ENCODE assay signal across 11 cellular contexts in the genomic region with DNA sequence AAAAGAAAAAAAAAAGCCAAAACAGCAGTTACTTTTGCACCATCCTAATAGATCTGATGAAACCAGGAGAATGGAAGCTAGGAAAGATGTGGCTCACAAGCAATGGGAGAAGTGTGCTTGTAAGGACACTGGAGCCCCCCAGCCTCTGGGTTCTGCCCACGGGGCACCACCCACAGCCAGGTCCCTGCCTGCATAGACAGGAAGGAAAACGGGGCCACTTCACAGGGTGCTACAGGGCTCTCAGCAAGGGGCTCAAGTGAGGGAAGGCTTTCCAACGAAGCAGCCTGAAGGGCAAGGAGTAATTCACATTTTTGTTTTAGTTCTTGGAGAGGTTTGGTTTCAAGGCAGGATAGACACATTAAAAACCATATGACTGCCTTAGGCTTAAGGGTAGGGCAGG. TPM values are rescaled to one million over a fixed set of nuclear protein-coding genes. Genes with fewer than 3 reads are reported as not detected.
DNase-seq lines count a peak whose midpoint lies in the region; ATAC-seq and TF ChIP-seq lines count a peak whose summit lies in the region.
"Had no signal": no experiment of that assay in that cellular context is flagged by ENCODE, and none has a peak within 500 bp of the region (broad histone marks: within the 10 kb centered on the region; RNA-seq: fewer than 3 reads in every experiment).

No MANE protein-coding gene starts in this region.

- H3K9me3 ChIP-seq in A673 (ENCODE audit: low read depth, low read length, poor library complexity, severe bottlenecking) = no peaks in the 10 kb centered on the region
- no peaks in the 10 kb centered on the region for H3K9me3 ChIP-seq in CD8-positive, alpha-beta T cell (ENCODE audit: low read length)
- no peaks in the 10 kb centered on the region for H3K9me3 ChIP-seq in naive thymus-derived CD4-positive, alpha-beta T cell (ENCODE audit: control insufficient read depth in 2 of 3, low read length in 3 of 3)

- H3K36me3 ChIP-seq in A673 (ENCODE audit: insufficient read depth, low read length, poor library complexity, severe bottlenecking) = no peaks in the 10 kb centered on the region
- no peaks in the 10 kb centered on the region for H3K36me3 ChIP-seq in CD8-positive, alpha-beta T cell (ENCODE audit: insufficient read depth, low read length)
- H3K36me3 ChIP-seq in naive thymus-derived CD4-positive, alpha-beta T cell (ENCODE audit: control insufficient read depth in 2 of 3, insufficient read depth in 3 of 3, low read length in 3 of 3) = no peaks in the 10 kb centered on the region

- H3K27me3 Mint-ChIP-seq in CD8-positive, alpha-beta T cell (ENCODE audit: low read depth) = no peaks in the 10 kb centered on the region
- no peaks in the 10 kb centered on the region for H3K27me3 Mint-ChIP-seq in activated T-helper 2 cell treated with anti-CD3 and anti-CD28 coated beads, Interferon-gamma antibody, Interleukin-2, Interleukin-4, amounts not matched to agents 10 μg/mL and 5 μg/mL and 100 μg/mL, durations not matched to agents 14 hours and 24 hours and 36 hours (ENCODE audit: low read depth)
- no peaks in the 10 kb centered on the region for H3K27me3 Mint-ChIP-seq in naive thymus-derived CD4-positive, alpha-beta T cell

- no peaks in the 10 kb centered on the region for H3K27me3 ChIP-seq in A673 (replicated peaks; ENCODE audit: insufficient read depth, low read depth, low read length, poor library complexity)
- H3K27me3 ChIP-seq in CD8-positive, alpha-beta T cell (ENCODE audit: insufficient read depth, low read length) = no peaks in the 10 kb centered on the region
- H3K27me3 ChIP-seq in naive thymus-derived CD4-positive, alpha-beta T cell (ENCODE audit: control insufficient read depth in 2 of 2, insufficient read depth in 2 of 2, low read length in 2 of 2) = no peaks in the 10 kb centered on the region

- POLR2A ChIA-PET in A673 (lab: Charles Lee; ENCODE audit: low non-redundant PET) = interaction anchor here (0.7 kb wide), 1 partner anchor 25 kb away, joined by 3 read pairs; no protein-coding TSS in a partner anchor
- POLR2A ChIA-PET in CD8-positive, alpha-beta T cell (lab: Charles Lee) = interaction anchor here (1.2 kb wide), 1 partner anchor 43 kb away, joined by 4 read pairs; the partner anchor contains the start of gene BRD4
- POLR2A ChIA-PET in naive thymus-derived CD4-positive, alpha-beta T cell (lab: Charles Lee) = interaction anchor here (0.6 to 1.5 kb wide), 2 partner anchors 10 to 129 kb away, joined by 3 to 4 read pairs; partner anchors contain the start of gene AKAP8L

- H3K36me3 Mint-ChIP-seq in CD8-positive, alpha-beta T cell = no peaks in the 10 kb centered on the region
- peaks cover 6% of the 10 kb centered on the region for H3K36me3 Mint-ChIP-seq in activated T-helper 2 cell treated with anti-CD3 and anti-CD28 coated beads, Interferon-gamma antibody, Interleukin-2, Interleukin-4, amounts not matched to agents 10 μg/mL and 5 μg/mL and 100 μg/mL, durations not matched to agents 14 hours and 24 hours and 36 hours (ENCODE audit: low read depth)
- H3K36me3 Mint-ChIP-seq in naive thymus-derived CD4-positive, alpha-beta T cell = no peaks in the 10 kb centered on the region

- BruUV-seq in A673 (replicated peaks; lab: Mats Ljungman, UMichigan) = no TSS peak

- H3K27ac ChIP-seq in A673 (ENCODE audit: low read depth, low read length, poor library complexity, severe bottlenecking) = peak overlapping the region; percentile 64
- no peak overlapping the region for H3K27ac ChIP-seq in CD8-positive, alpha-beta T cell (ENCODE audit: low read depth, low read length)
- H3K27ac ChIP-seq in naive thymus-derived CD4-positive, alpha-beta T cell (ENCODE audit: low read depth, low read length) = no peak overlapping the region

- intact Hi-C loops in A673 (cut with micrococcal nuclease; ENCODE audit: unreplicated experiment) = no loop called here
- intact Hi-C loops in CD8-positive, alpha-beta T cell (cut with DNase I, micrococcal nuclease) = loop anchor here (2.0 to 5.0 kb wide), 2 partner anchors 33 to 41 kb away; no protein-coding TSS in a partner anchor
- intact Hi-C loops in activated T-helper 2 cell treated with anti-CD3 and anti-CD28 coated beads, Interferon-gamma antibody, Interleukin-2, Interleukin-4, amounts not matched to agents 10 μg/mL and 5 μg/mL and 100 μg/mL, durations not matched to agents 14 hours and 24 hours and 36 hours (cut with micrococcal nuclease) = loop anchor here (5.0 kb wide), 2 partner anchors 33 to 88 kb away; partner anchors contain the start of gene AKAP8
- intact Hi-C loops in naive thymus-derived CD4-positive, alpha-beta T cell (cut with micrococcal nuclease) = no loop called here

- H3K4me1 Mint-ChIP-seq in CD8-positive, alpha-beta T cell (ENCODE audit: low read depth) = peaks cover 96% of the 10 kb centered on the region
- peaks cover 84% of the 10 kb centered on the region for H3K4me1 Mint-ChIP-seq in activated T-helper 2 cell treated with anti-CD3 and anti-CD28 coated beads, Interferon-gamma antibody, Interleukin-2, Interleukin-4, amounts not matched to agents 10 μg/mL and 5 μg/mL and 100 μg/mL, durations not matched to agents 14 hours and 24 hours and 36 hours (ENCODE audit: low read depth)
- H3K4me1 Mint-ChIP-seq in naive thymus-derived CD4-positive, alpha-beta T cell = peaks cover 70 to 100% (median 98%) of the 10 kb centered on the region in 7 donors

- no peaks in the 10 kb centered on the region for H3K9me3 Mint-ChIP-seq in CD8-positive, alpha-beta T cell
- no peaks in the 10 kb centered on the region for H3K9me3 Mint-ChIP-seq in activated T-helper 2 cell treated with anti-CD3 and anti-CD28 coated beads, Interferon-gamma antibody, Interleukin-2, Interleukin-4, amounts not matched to agents 10 μg/mL and 5 μg/mL and 100 μg/mL, durations not matched to agents 14 hours and 24 hours and 36 hours
- no peaks in the 10 kb centered on the region for H3K9me3 Mint-ChIP-seq in naive thymus-derived CD4-positive, alpha-beta T cell

- TF ChIP-seq CTCF in A673 (conservative IDR thresholded peaks at IDR 0.05; ENCODE audit: low read depth, low read length) = no peak
- no peak for TF ChIP-seq CTCF in CD8-positive, alpha-beta T cell (IDR thresholded peaks at IDR 0.05)

- ATAC-seq in CD8-positive, alpha-beta T cell = no peak
- ATAC-seq in naive thymus-derived CD4-positive, alpha-beta T cell = no peak
- ATAC-seq in HG03571 (IDR thresholded peaks at IDR 0.05; ENCODE audit: unreplicated experiment) = no peak

- H3K4me3 ChIP-seq in A673 (ENCODE audit: low read depth, low read length, poor library complexity, severe bottlenecking) = peak overlapping the region; percentile 2
- H3K4me3 ChIP-seq in CD8-positive, alpha-beta T cell (ENCODE audit: low read depth, low read length) = no peak overlapping the region
- peak overlapping the region; percentile 23 for H3K4me3 ChIP-seq in naive thymus-derived CD4-positive, alpha-beta T cell (ENCODE audit: low read length)

- DNase-seq in A673 (ENCODE audit: low spot score) (no peak), G401 (ENCODE audit: low spot score) (no peak), AG20443 (ENCODE audit: low spot score) (no peak)
- no peak for DNase-seq in CD8-positive, alpha-beta T cell
- DNase-seq in activated T-helper 2 cell treated with anti-CD3 and anti-CD28 coated beads, Interferon-gamma antibody, Interleukin-2, Interleukin-4, amounts not matched to agents 10 μg/mL and 5 μg/mL and 100 μg/mL, durations not matched to agents 14 hours and 24 hours and 36 hours (ENCODE audit: low spot score) = no peak
- DNase-seq in naive thymus-derived CD4-positive, alpha-beta T cell = no peak
- DNase-seq in stimulated activated naive CD4-positive, alpha-beta T cell treated with Interleukin-2 at 50 U/mL for 16 hours (lab: John Stamatoyannopoulos, UW) = no peak
- DNase-seq: HCEC 1CT; stimulated activated CD4-positive, alpha-beta T cell treated with anti-CD3 and anti-CD28 coated beads, Interleukin-2, amount 100 ng/mL, for 24 hours had no signal

- in situ Hi-C loops in G401 (cut with HindIII; ENCODE audit: low sequenced_read_pairs) = loop anchor here (5.0 kb wide), 1 partner anchor 42 kb away; no protein-coding TSS in a partner anchor

- peak overlapping the region; percentile 53 for H3K27ac Mint-ChIP-seq in CD8-positive, alpha-beta T cell
- H3K27ac Mint-ChIP-seq in activated T-helper 2 cell treated with anti-CD3 and anti-CD28 coated beads, Interferon-gamma antibody, Interleukin-2, Interleukin-4, amounts not matched to agents 10 μg/mL and 5 μg/mL and 100 μg/mL, durations not matched to agents 14 hours and 24 hours and 36 hours = peak overlapping the region; percentile 5
- H3K27ac Mint-ChIP-seq in naive thymus-derived CD4-positive, alpha-beta T cell = peak overlapping the region in 7 of 9 donors; percentile 23 to 79 (median 67)

- peaks cover 76% of the 10 kb centered on the region for H3K4me1 ChIP-seq in A673 (ENCODE audit: insufficient read depth, low read length, poor library complexity, severe bottlenecking)
- H3K4me1 ChIP-seq in CD8-positive, alpha-beta T cell (ENCODE audit: insufficient read depth, low read length) = peaks cover 95% of the 10 kb centered on the region
- peaks cover 92 to 95% of the 10 kb centered on the region in 2 donors for H3K4me1 ChIP-seq in naive thymus-derived CD4-positive, alpha-beta T cell (ENCODE audit: control insufficient read depth in 2 of 2, insufficient read depth in 2 of 2, low read length in 2 of 2)

- peak overlapping the region; percentile 55 for H3K4me3 Mint-ChIP-seq in CD8-positive, alpha-beta T cell
- H3K4me3 Mint-ChIP-seq in activated T-helper 2 cell treated with anti-CD3 and anti-CD28 coated beads, Interferon-gamma antibody, Interleukin-2, Interleukin-4, amounts not matched to agents 10 μg/mL and 5 μg/mL and 100 μg/mL, durations not matched to agents 14 hours and 24 hours and 36 hours (ENCODE audit: low read depth) = no peak overlapping the region
- peak overlapping the region; percentile 15 to 82 (median 71) for H3K4me3 Mint-ChIP-seq in naive thymus-derived CD4-positive, alpha-beta T cell

- CTCF ChIA-PET in A673 (lab: Charles Lee) = interaction anchor here (0.6 kb wide), 1 partner anchor 8 kb away, joined by 5 read pairs; no protein-coding TSS in a partner anchor
- CTCF ChIA-PET in CD8-positive, alpha-beta T cell (lab: Charles Lee) = interaction anchor here (1.6 kb wide), 1 partner anchor 266 kb away, joined by 3 read pairs; no protein-coding TSS in a partner anchor
- CTCF ChIA-PET in naive thymus-derived CD4-positive, alpha-beta T cell (lab: Charles Lee) = interaction anchor here (0.5 to 0.9 kb wide), 2 partner anchors 39 to 268 kb away, joined by 3 to 4 read pairs; no protein-coding TSS in a partner anchor

RNA-seq across cellular contexts. Expression of gene BRD4, which starts 42.7 kb away (rescaled TPM):
- total RNA-seq in A673 (2021) = 174 and 178 TPM in 2 replicates
- total RNA-seq in CD8-positive, alpha-beta T cell = 100 to 1,000 TPM; 123 to 128 TPM
- total RNA-seq in activated T-helper 2 cell treated with anti-CD3 and anti-CD28 coated beads, Interferon-gamma antibody, Interleukin-2, Interleukin-4, amounts not matched to agents 10 μg/mL and 5 μg/mL and 100 μg/mL, durations not matched to agents 14 hours and 24 hours and 36 hours = 104 and 108 TPM in 2 replicates
- 100 to 1,000 TPM; 104 to 168 (median 128) TPM for total RNA-seq in naive thymus-derived CD4-positive, alpha-beta T cell
- polyA plus RNA-seq in naive thymus-derived CD4-positive, alpha-beta T cell = 10 to 100 TPM; 10.5 to 19.8 TPM
- 7.4 and 8.6 TPM in 2 replicates for total RNA-seq in G401 (2014; rRNA removed; shearing (Covaris generic))

RNA-seq across cellular contexts. Expression of gene EPHX3, which starts 57.4 kb away (rescaled TPM):
- total RNA-seq in A673 (2021) = 0.73 and 1.2 TPM in 2 replicates
- total RNA-seq in CD8-positive, alpha-beta T cell = under 1 TPM; 0.19 to 0.62 TPM
- total RNA-seq in activated T-helper 2 cell treated with anti-CD3 and anti-CD28 coated beads, Interferon-gamma antibody, Interleukin-2, Interleukin-4, amounts not matched to agents 10 μg/mL and 5 μg/mL and 100 μg/mL, durations not matched to agents 14 hours and 24 hours and 36 hours = 0.16 TPM in 1 of 2 replicates, not detected in the other
- total RNA-seq in naive thymus-derived CD4-positive, alpha-beta T cell = under 1 TPM in 2 of 5 experiments, not detected in 3; 0.32 to 0.42 TPM
- polyA plus RNA-seq in naive thymus-derived CD4-positive, alpha-beta T cell = not detected
- not detected in 2 replicates for total RNA-seq in G401 (2014; rRNA removed; shearing (Covaris generic))
- total RNA-seq: dermis microvascular lymphatic vessel endothelial cell had no signal

Comparison
In these comparisons a context has a peak if more than half of its experiments do, and no peak if none do; other contexts are left out.
1. H3K27ac Mint-ChIP-seq: peak in every context shown above with its lines; median percentile 67 in naive thymus-derived CD4-positive, alpha-beta T cell; 53 in CD8-positive, alpha-beta T cell; 5 in activated T-helper 2 cell treated with anti-CD3 and anti-CD28 coated beads, Interferon-gamma antibody, Interleukin-2, Interleukin-4, amounts not matched to agents 10 μg/mL and 5 μg/mL and 100 μg/mL, durations not matched to agents 14 hours and 24 hours and 36 hours.
2. RNA of gene BRD4, which starts 42.7 kb away (total RNA-seq): 174 to 178 TPM in A673, 123 to 128 TPM in CD8-positive, alpha-beta T cell, 104 to 168 TPM in naive thymus-derived CD4-positive, alpha-beta T cell and 104 to 108 TPM in activated T-helper 2 cell treated with anti-CD3 and anti-CD28 coated beads, Interferon-gamma antibody, Interleukin-2, Interleukin-4, amounts not matched to agents 10 μg/mL and 5 μg/mL and 100 μg/mL, durations not matched to agents 14 hours and 24 hours and 36 hours; 7.4 to 8.6 TPM in G401; every median in the first group is over 10 times any median in the second.
3. intact Hi-C loops: an anchor here in CD8-positive, alpha-beta T cell (2.0 to 5.0 kb wide) and activated T-helper 2 cell treated with anti-CD3 and anti-CD28 coated beads, Interferon-gamma antibody, Interleukin-2, Interleukin-4, amounts not matched to agents 10 μg/mL and 5 μg/mL and 100 μg/mL, durations not matched to agents 14 hours and 24 hours and 36 hours (5.0 kb wide); none called in A673 and naive thymus-derived CD4-positive, alpha-beta T cell.